ENCODE assay signal across 8 cellular contexts in genomic region chr10:121926669-121927360, GRCh38. TPM values are rescaled to one million over a fixed set of nuclear protein-coding genes. Genes with fewer than 3 reads are reported as not detected.
A peak's percentile ranks its signal among the peaks of the same experiment; 100 is the strongest.
DNase-seq lines count a peak whose midpoint lies in the region; ATAC-seq, FAIRE-seq and TF ChIP-seq lines count a peak whose summit lies in the region.

No MANE protein-coding gene starts in this region.

- TF ChIP-seq POLR2A in GM12878 (IDR thresholded peaks at IDR 0.05; ENCODE audit: low read depth, low read length), result no peak

- H3K9me2 ChIP-seq in MM.1S (replicated peaks; ENCODE audit: insufficient read depth, low read length), result no peaks in the 10 kb centered on the region

- H3K4me3 ChIP-seq in MM.1S (ENCODE audit: low read length) (peak overlapping the region; percentile 97), GM12878 (peak overlapping the region; percentile 77), kidney (ENCODE audit: low read length in 2 of 2) (peak overlapping the region; percentile 94)

- H3K4me2 ChIP-seq in MM.1S (ENCODE audit: low read depth, low read length) (peak overlapping the region; percentile 89), GM12878 (ENCODE audit: control insufficient read depth, insufficient read depth) (peak overlapping the region; percentile 90)

- POLR2A ChIA-PET in GM12878 (lab: Charles Lee), result no interaction called here

- no peaks in the 10 kb centered on the region for H4K20me1 ChIP-seq in MM.1S (ENCODE audit: insufficient read depth, low read length)
- no peaks in the 10 kb centered on the region for H4K20me1 ChIP-seq in GM12878 (ENCODE audit: control insufficient read depth, insufficient read depth)

- H3K9me3 Mint-ChIP-seq in stimulated activated naive CD8-positive, alpha-beta T cell treated with anti-CD3 and anti-CD28 coated beads, Interleukin-15, amount 100 ng/mL, for 72 hours, result no peaks in the 10 kb centered on the region

- in situ Hi-C loops in GM12878 (cut with MboI), result no loop called here

- no peaks in the 10 kb centered on the region for H3K27me3 Mint-ChIP-seq in stimulated activated naive CD8-positive, alpha-beta T cell treated with anti-CD3 and anti-CD28 coated beads, Interleukin-15, amount 100 ng/mL, for 72 hours

- WGBS in GM12878 (ENCODE audit: insufficient coverage, insufficient replicate concordance, low lambda C conversion rate, missing lambda C conversion rate), result under 1% methylated on average over 20 of the region's 20 CpGs

- H3K27me3 ChIP-seq in MM.1S (replicated peaks; ENCODE audit: insufficient read depth, low read length) (no peaks in the 10 kb centered on the region), GM12878 (replicated peaks in 1 of 2; ENCODE audit: control insufficient read depth in 2 of 2, insufficient read depth in 2 of 2, low read length in 1 of 2) (no peaks in the 10 kb centered on the region)

- peak overlapping the region; percentile 94 to 95 for H3K4me3 Mint-ChIP-seq in stimulated activated naive CD8-positive, alpha-beta T cell treated with anti-CD3 and anti-CD28 coated beads, Interleukin-15, amount 100 ng/mL, for 72 hours

- H3K4me1 Mint-ChIP-seq in stimulated activated naive CD8-positive, alpha-beta T cell treated with anti-CD3 and anti-CD28 coated beads, Interleukin-15, amount 100 ng/mL, for 72 hours, result peaks cover 33% of the 10 kb centered on the region

- H3K9ac ChIP-seq in MM.1S (ENCODE audit: low read length), result peak overlapping the region; percentile 97
- H3K9ac ChIP-seq in GM12878 (ENCODE audit: control insufficient read depth, insufficient read depth, low read length), result peak overlapping the region; percentile 94
- peak overlapping the region; percentile 63 to 96 for H3K9ac ChIP-seq in kidney (ENCODE audit: low read length in 2 of 2)

- peak; percentile 47 for DNase-seq in NCI-H1092 treated with DMSO at 0.1 percent for 48 hours (lab: John Stamatoyannopoulos, UW)
- DNase-seq in NCI-H1092 (lab: John Stamatoyannopoulos, UW), result no peak
- peak; percentile 27 for DNase-seq in MM.1S
- no peak for DNase-seq in GM12878 (ENCODE audit: low read depth, low spot score)
- no peak for DNase-seq in kidney
- DNase-seq in stimulated activated naive CD8-positive, alpha-beta T cell treated with anti-CD3 and anti-CD28 coated beads, Interleukin-15, amount 100 ng/mL, for 72 hours, result no peak
- no peak for DNase-seq in NCI-H187 (lab: John Stamatoyannopoulos, UW)

- TF ChIP-seq CTCF in MM.1S (IDR thresholded peaks at IDR 0.05; ENCODE audit: low read length), result no peak
- no peak for TF ChIP-seq CTCF in GM12878 (IDR thresholded peaks at IDR 0.05 in 2 of 3, conservative IDR thresholded peaks at IDR 0.05 in 1 of 3; ENCODE audit: control insufficient read depth in 2 of 3, extremely low read depth in 1 of 3, insufficient read depth in 1 of 3, low read depth in 3 of 3, low read length in 3 of 3)
- no peak for TF ChIP-seq CTCF in kidney (IDR thresholded peaks at IDR 0.05; ENCODE audit: borderline replicate concordance, extremely low read depth, insufficient read depth)

- CTCF ChIA-PET in GM12878 (lab: Yijun Ruan, JAX), result interaction anchor here (1.2 kb wide), 1 partner anchor 103 kb away, joined by 3 read pairs; no protein-coding TSS in a partner anchor

- H3K79me2 ChIP-seq in MM.1S (ENCODE audit: low read length) (peaks cover 36% of the 10 kb centered on the region), GM12878 (ENCODE audit: control insufficient read depth, insufficient read depth, low read length) (peaks cover 27% of the 10 kb centered on the region)

- peak overlapping the region; percentile 95 to 96 for H3K27ac Mint-ChIP-seq in stimulated activated naive CD8-positive, alpha-beta T cell treated with anti-CD3 and anti-CD28 coated beads, Interleukin-15, amount 100 ng/mL, for 72 hours

- ATAC-seq in GM21447 (IDR thresholded peaks at IDR 0.05; ENCODE audit: unreplicated experiment), result peak; percentile 18
- peak; percentile 14 for ATAC-seq in GM12878
- no peak for ATAC-seq in stimulated activated naive CD8-positive, alpha-beta T cell treated with anti-CD3 and anti-CD28 coated beads, Interleukin-15, amount 100 ng/mL, for 72 hours

- SMC1A ChIA-PET in GM12878 (lab: Charles Lee; ENCODE audit: uncharacterized antibody, unreplicated experiment), result no interaction called here

- no peaks in the 10 kb centered on the region for H3K36me3 ChIP-seq in MM.1S (replicated peaks; ENCODE audit: insufficient read depth, low read length)
- H3K36me3 ChIP-seq in GM12878 (ENCODE audit: control insufficient read depth in 2 of 2, insufficient read depth in 2 of 2, low read length in 1 of 2), result peaks cover 0 to 3% of the 10 kb centered on the region in 2 experiments; a peak in 1 of 4 replicates
- peaks cover 2% of the 10 kb centered on the region in 2 donors for H3K36me3 ChIP-seq in kidney (ENCODE audit: control insufficient read depth in 1 of 2, insufficient read depth in 2 of 2, low read length in 2 of 2)

- H3F3A ChIP-seq in MM.1S (ENCODE audit: insufficient read depth, low read length), result peaks cover 5% of the 10 kb centered on the region; the same call in 1 of the 2 replicates

- FAIRE-seq in GM12878 (lab: Jason Lieb, UNC) (peak; percentile 61), kidney (lab: Jason Lieb, UNC) (no peak)

- intact Hi-C loops in GM12878 (cut with micrococcal nuclease; ENCODE audit: unreplicated experiment) (no loop called here), kidney (cut with DNase I) (no loop called here)

- BruUV-seq in GM12878 (replicated peaks; lab: Mats Ljungman, UMichigan), result no TSS peak

- peak overlapping the region; percentile 69; the same call in 1 of the 2 replicates for H3K27ac ChIP-seq in MM.1S (ENCODE audit: low read length)
- peak overlapping the region; percentile 95 for H3K27ac ChIP-seq in GM12878 (ENCODE audit: control insufficient read depth, insufficient read depth)
- peak overlapping the region; percentile 93 to 96 for H3K27ac ChIP-seq in kidney (ENCODE audit: low read depth in 2 of 2, low read length in 2 of 2)

- H2AFZ ChIP-seq in MM.1S (ENCODE audit: low read length), result peak overlapping the region; percentile 87
- peak overlapping the region; percentile 91 for H2AFZ ChIP-seq in GM12878 (ENCODE audit: control insufficient read depth, low read depth, low read length)

- no peak for TF ChIP-seq RAD21 in GM12878 (IDR thresholded peaks at IDR 0.05; ENCODE audit: insufficient read depth, low read depth, low read length)

- RAD21 ChIA-PET in GM12878 (lab: Charles Lee; ENCODE audit: unreplicated experiment), result no interaction called here

- H3K4me1 ChIP-seq in MM.1S (ENCODE audit: low read length) (peaks cover 3% of the 10 kb centered on the region; the same call in 1 of the 2 replicates), GM12878 (ENCODE audit: control insufficient read depth, insufficient read depth, low read length) (no peaks in the 10 kb centered on the region), kidney (ENCODE audit: control insufficient read depth in 1 of 2, insufficient read depth in 1 of 2, low read depth in 1 of 2, low read length in 2 of 2) (peaks cover 2 to 16% of the 10 kb centered on the region in 2 donors)

- H3K9me3 ChIP-seq in MM.1S (replicated peaks; ENCODE audit: insufficient read depth, low read length) (no peaks in the 10 kb centered on the region), GM12878 (replicated peaks; ENCODE audit: control insufficient read depth, insufficient read depth, low read length) (no peaks in the 10 kb centered on the region), kidney (ENCODE audit: control insufficient read depth in 1 of 2, low read length in 2 of 2) (no peaks in the 10 kb centered on the region)

- no peak for TF ChIP-seq EP300 in GM12878 (IDR thresholded peaks at IDR 0.05; ENCODE audit: borderline replicate concordance in 1 of 2, control insufficient read depth in 1 of 2, low read depth in 2 of 2, low read length in 2 of 2)

RNA-seq across cellular contexts. Expression of gene ATE1, which starts 1.0 kb away (rescaled TPM):
- 61.3 and 62.2 TPM in 2 replicates for total RNA-seq in GM12878 (2013; cell fraction: nucleolus; rRNA removed)
- total RNA-seq in GM12878 (2014; rRNA removed), result 13.9 and 15.9 TPM in 2 replicates
- 16.4 and 17.8 TPM in 2 replicates for total RNA-seq in GM12878 (2014; rRNA removed; fragmentation: Illumina TruSeq; extraction: Trizol)
- 16.5 and 22.7 TPM in 2 replicates for total RNA-seq in GM12878 (2021)
- 5.1 TPM for polyA plus RNA-seq in GM12878 (2011; ENCODE audit: low read depth)
- 19.6 and 23.4 TPM in 2 replicates for polyA plus RNA-seq in GM12878 (2011; rRNA removed)
- 9.2 and 12.2 TPM in 2 replicates for polyA plus RNA-seq in GM12878 (2011; cell fraction: cytosol; rRNA removed)
- 12.4 and 13.6 TPM in 2 replicates for polyA plus RNA-seq in GM12878 (2011; cell fraction: nucleus; rRNA removed)
- polyA plus RNA-seq in GM12878 (2012), result 6.0 and 7.2 TPM in 2 replicates
- polyA plus RNA-seq in GM12878 (2014; fragmentation: Illumina TruSeq; extraction: Trizol), result 13.9 and 15.6 TPM in 2 replicates
- polyA plus RNA-seq in GM12878 (2014; fragmentation: Nextera tagmentation; extraction: Ambion mirVana), result 1 to 10 TPM; 4.3 to 5.3 TPM
- 8.9 and 9.0 TPM in 2 replicates for polyA plus RNA-seq in GM12878 (2014; rRNA removed)
- polyA plus RNA-seq in GM12878 (2016; fragmentation: Nextera tagmentation; extraction: Ambion mirVana), result 10 to 100 TPM; 18.0 to 20.9 TPM
- 31.6 and 32.9 TPM in 2 replicates for polyA minus RNA-seq in GM12878 (2011; rRNA and poly(A)+ RNA removed)
- 11.9 and 15.3 TPM in 2 replicates for polyA minus RNA-seq in GM12878 (2011; cell fraction: cytosol; rRNA and poly(A)+ RNA removed)
- polyA minus RNA-seq in GM12878 (2011; cell fraction: nucleus; rRNA and poly(A)+ RNA removed), result 15.4 and 17.1 TPM in 2 replicates
- total RNA-seq in kidney, result 31.0 TPM
- polyA plus RNA-seq in kidney (ENCODE audit: insufficient read depth, low read depth, low replicate concordance), result 9.8 TPM

RNA-seq across cellular contexts. Expression of gene NSMCE4A, which starts 48.2 kb away (rescaled TPM):
- 112 and 120 TPM in 2 replicates for total RNA-seq in GM12878 (2013; cell fraction: nucleolus; rRNA removed)
- total RNA-seq in GM12878 (2014; rRNA removed) (78.0 and 78.4 TPM in 2 replicates), GM12878 (2014; rRNA removed; fragmentation: Illumina TruSeq; extraction: Trizol) (64.5 and 65.9 TPM in 2 replicates), GM12878 (2021) (55.0 and 58.8 TPM in 2 replicates), kidney (36.4 TPM)
- polyA plus RNA-seq in GM12878 (2011; ENCODE audit: low read depth), result 24.2 TPM
- polyA plus RNA-seq in GM12878 (2011; rRNA removed) (85.3 and 139 TPM in 2 replicates), GM12878 (2014; fragmentation: Illumina TruSeq; extraction: Trizol) (73.7 and 92.2 TPM in 2 replicates), GM12878 (2014; fragmentation: Nextera tagmentation; extraction: Ambion mirVana) (10 to 100 TPM; 14.2 to 33.3 TPM), GM12878 (2014; rRNA removed) (87.8 and 94.3 TPM in 2 replicates), GM12878 (2016; fragmentation: Nextera tagmentation; extraction: Ambion mirVana) (100 to 1,000 TPM in 1 of 2 experiments, 10 to 100 TPM in 1; 83.1 to 105 TPM), kidney (ENCODE audit: insufficient read depth, low read depth, low replicate concordance) (36.3 TPM)
- 34.5 and 55.3 TPM in 2 replicates for polyA plus RNA-seq in GM12878 (2011; cell fraction: cytosol; rRNA removed)
- polyA plus RNA-seq in GM12878 (2011; cell fraction: nucleus; rRNA removed), result 143 and 194 TPM in 2 replicates
- polyA plus RNA-seq in GM12878 (2012), result 39.6 and 40.2 TPM in 2 replicates
- 16.2 and 19.2 TPM in 2 replicates for polyA minus RNA-seq in GM12878 (2011; rRNA and poly(A)+ RNA removed)
- polyA minus RNA-seq in GM12878 (2011; cell fraction: cytosol; rRNA and poly(A)+ RNA removed), result 13.1 and 15.4 TPM in 2 replicates
- 21.3 and 32.4 TPM in 2 replicates for polyA minus RNA-seq in GM12878 (2011; cell fraction: nucleus; rRNA and poly(A)+ RNA removed)

Comparison
In these comparisons a context has a peak if more than half of its experiments do, and no peak if none do; other contexts are left out.
1. DNase-seq: peak in NCI-H1092 treated with DMSO at 0.1 percent for 48 hours (single experiment) and MM.1S (single experiment); none in NCI-H1092 (single experiment), GM12878 (single experiment), kidney (single experiment), stimulated activated naive CD8-positive, alpha-beta T cell treated with anti-CD3 and anti-CD28 coated beads, Interleukin-15, amount 100 ng/mL, for 72 hours (0 of 2) and NCI-H187 (0 of 2).
2. Peak in every context shown above with its lines, with median percentiles within 50 percentile points of each other: H3K27ac ChIP-seq, H3K4me3 ChIP-seq and H3K9ac ChIP-seq.